In the genomic region with DNA sequence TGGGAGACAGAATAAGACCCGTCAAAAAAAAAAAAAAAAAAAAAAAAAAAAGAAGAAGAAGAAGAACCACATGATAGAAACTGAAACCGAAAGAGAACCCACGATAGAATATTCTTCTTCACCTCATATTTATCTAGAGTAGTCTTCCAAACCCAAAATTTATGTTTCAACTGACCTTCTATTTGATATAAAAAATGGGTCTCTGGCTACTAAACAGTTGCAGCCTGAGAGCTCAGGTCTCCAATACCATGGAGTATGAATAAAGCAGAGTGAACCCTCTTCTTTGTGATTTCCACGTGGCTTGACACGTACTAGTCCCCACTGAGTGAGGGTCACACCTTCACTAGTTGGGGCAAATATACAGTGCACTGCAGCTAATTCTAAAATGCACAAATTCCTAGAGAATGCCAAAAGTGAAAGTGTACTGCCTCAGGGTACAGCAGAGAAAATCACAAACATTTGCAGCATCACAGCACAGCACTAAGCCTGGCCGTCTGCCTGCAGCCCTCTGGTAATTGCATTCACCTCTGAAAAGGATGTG, we compare ENCODE assay signal across 8 cellular contexts. TPM values are rescaled to one million over a fixed set of nuclear protein-coding genes. Genes with fewer than 3 reads are reported as not detected.
DNase-seq lines count a peak whose midpoint lies in the region; ATAC-seq and TF ChIP-seq lines count a peak whose summit lies in the region.

No MANE protein-coding gene starts in this region.

- H3K9me3 ChIP-seq in right atrium auricular region = no peaks in the 10 kb centered on the region
- H3K9me3 ChIP-seq in ascending aorta = peaks cover 0 to 6% of the 10 kb centered on the region in 2 donors
- peaks cover 2% of the 10 kb centered on the region for H3K9me3 ChIP-seq in parathyroid adenoma (ENCODE audit: control insufficient read depth, low read length)

- H3K9ac ChIP-seq in parathyroid adenoma = no peak overlapping the region

- ATAC-seq in left ventricle myocardium superior = no peak

- H3K27me3 Mint-ChIP-seq in IgD-negative memory B cell (peaks cover 6% of the 10 kb centered on the region), progenitor cell of endocrine pancreas (no peaks in the 10 kb centered on the region)

- peak overlapping the region in 2 of 3 donors; percentile 75 to 80 for H3K27ac Mint-ChIP-seq in IgD-negative memory B cell
- H3K27ac Mint-ChIP-seq in progenitor cell of endocrine pancreas = no peak overlapping the region

- H3K36me3 Mint-ChIP-seq in IgD-negative memory B cell (no peaks in the 10 kb centered on the region), progenitor cell of endocrine pancreas (ENCODE audit: insufficient read depth) (no peaks in the 10 kb centered on the region)

- no peak overlapping the region for H3K4me2 ChIP-seq in parathyroid adenoma (ENCODE audit: low read length)

- intact Hi-C loops in left ventricle myocardium superior (cut with micrococcal nuclease) = no loop called here
- intact Hi-C loops in ascending aorta (cut with DNase I) = no loop called here
- intact Hi-C loops in head of caudate nucleus (cut with DNase I) = no loop called here

- H3K27me3 ChIP-seq in right atrium auricular region = no peaks in the 10 kb centered on the region
- no peaks in the 10 kb centered on the region for H3K27me3 ChIP-seq in ascending aorta
- no peaks in the 10 kb centered on the region for H3K27me3 ChIP-seq in parathyroid adenoma (ENCODE audit: control insufficient read depth, insufficient read depth, low read length)

- H3K9me3 Mint-ChIP-seq in IgD-negative memory B cell (peaks cover 0 to 4% (median 2%) of the 10 kb centered on the region in 3 donors), progenitor cell of endocrine pancreas (ENCODE audit: low read depth) (no peaks in the 10 kb centered on the region)

- H3K36me3 ChIP-seq in right atrium auricular region = no peaks in the 10 kb centered on the region
- H3K36me3 ChIP-seq in ascending aorta = no peaks in the 10 kb centered on the region
- H3K36me3 ChIP-seq in parathyroid adenoma (ENCODE audit: control insufficient read depth, insufficient read depth, low read length) = no peaks in the 10 kb centered on the region

- no peaks in the 10 kb centered on the region for H3K4me1 ChIP-seq in right atrium auricular region
- no peaks in the 10 kb centered on the region for H3K4me1 ChIP-seq in ascending aorta
- H3K4me1 ChIP-seq in parathyroid adenoma = no peaks in the 10 kb centered on the region

- no peaks in the 10 kb centered on the region for H3K79me2 ChIP-seq in parathyroid adenoma

- TF ChIP-seq CTCF in right atrium auricular region (IDR thresholded peaks at IDR 0.05) (no peak), ascending aorta (IDR thresholded peaks at IDR 0.05) (no peak), parathyroid adenoma (IDR thresholded peaks at IDR 0.05) (no peak), progenitor cell of endocrine pancreas (IDR thresholded peaks at IDR 0.05; ENCODE audit: unreplicated experiment) (no peak)

- peak overlapping the region; percentile 81 to 93 (median 93) for H3K4me3 Mint-ChIP-seq in IgD-negative memory B cell
- no peak overlapping the region for H3K4me3 Mint-ChIP-seq in progenitor cell of endocrine pancreas (ENCODE audit: low read depth)

- H3K27ac ChIP-seq in right atrium auricular region (no peak overlapping the region), ascending aorta (no peak overlapping the region), parathyroid adenoma (no peak overlapping the region)

- H3K4me1 Mint-ChIP-seq in IgD-negative memory B cell = peaks cover 6 to 17% (median 13%) of the 10 kb centered on the region in 3 donors
- H3K4me1 Mint-ChIP-seq in progenitor cell of endocrine pancreas (ENCODE audit: low read depth) = no peaks in the 10 kb centered on the region

- H2AFZ ChIP-seq in parathyroid adenoma = no peak overlapping the region

- no peak for DNase-seq in right atrium auricular region (ENCODE audit: low spot score)
- no peak for DNase-seq in left ventricle myocardium superior
- no peak for DNase-seq in ascending aorta (ENCODE audit: low spot score in 2 of 2)
- no peak for DNase-seq in head of caudate nucleus
- DNase-seq in NCI-H82 (lab: John Stamatoyannopoulos, UW) = no peak
- no peak for DNase-seq in progenitor cell of endocrine pancreas (ENCODE audit: low spot score, unreplicated experiment)

- H3K4me3 ChIP-seq in right atrium auricular region (peak overlapping the region; percentile 3 to 27), ascending aorta (peak overlapping the region; percentile 45 to 46), parathyroid adenoma (ENCODE audit: low read depth, low read length) (peak overlapping the region; percentile 22)

RNA-seq across cellular contexts. Expression of a gene that starts 30.8 kb away (rescaled TPM):
- total RNA-seq in right atrium auricular region (1 to 10 TPM; 3.3 to 4.9 TPM), left ventricle myocardium superior (5.5 TPM), ascending aorta (6.2 TPM), progenitor cell of endocrine pancreas (21.1 and 23.6 TPM in 2 replicates)
- 6.7 TPM for polyA plus RNA-seq in IgD-negative memory B cell
